In the genomic region with DNA sequence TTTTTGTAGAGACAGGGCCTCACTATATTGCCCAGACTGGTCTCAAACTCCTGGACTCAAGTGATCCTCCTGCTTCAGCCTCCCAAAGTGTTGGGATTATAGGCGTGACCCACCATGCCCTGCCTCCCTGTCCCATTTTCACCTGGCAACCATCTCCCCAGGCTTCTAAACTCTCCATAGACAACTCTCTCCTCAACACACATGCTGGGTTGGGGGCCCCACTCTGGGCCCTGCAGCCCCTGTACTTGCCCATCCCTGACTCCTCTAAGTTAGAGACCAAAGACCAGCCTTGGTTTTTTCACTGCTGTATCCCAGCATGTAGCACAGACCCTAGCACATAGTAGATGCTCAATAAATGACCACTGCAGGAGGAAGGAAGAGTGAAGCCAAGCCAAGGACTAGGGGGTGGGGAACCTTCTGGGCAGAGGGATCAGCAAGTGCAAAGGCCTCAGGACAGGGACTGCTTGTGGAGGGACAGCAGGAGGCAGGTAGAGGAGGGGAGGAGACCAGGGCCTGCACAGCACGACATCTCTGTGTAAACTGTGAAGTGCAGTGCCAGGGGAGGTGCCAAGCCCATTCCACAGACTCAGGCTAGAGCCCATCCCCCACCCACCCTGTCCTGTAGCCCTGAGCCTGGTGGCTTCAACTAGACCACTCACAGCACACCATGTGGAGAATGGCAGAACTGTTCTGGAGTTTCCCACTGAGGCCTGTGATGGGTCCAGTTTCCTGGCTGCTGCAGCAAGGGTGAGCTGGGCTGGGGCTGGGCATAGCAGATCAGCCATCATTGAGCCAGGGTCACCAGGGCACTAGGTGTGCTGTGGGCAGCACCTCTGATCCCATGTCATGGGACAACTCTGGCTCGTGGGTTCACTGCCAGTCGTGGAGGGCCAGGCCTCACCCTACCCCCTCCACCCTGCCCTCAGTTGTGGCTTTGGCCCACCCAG, we compare ENCODE assay signal across 17 cellular contexts. TPM values are rescaled to one million over a fixed set of nuclear protein-coding genes. Genes with fewer than 3 reads are reported as not detected.
A peak's percentile ranks its signal among the peaks of the same experiment; 100 is the strongest.
DNase-seq lines count a peak whose midpoint lies in the region; ATAC-seq and TF ChIP-seq lines count a peak whose summit lies in the region.
"Had no signal": no experiment of that assay in that cellular context is flagged by ENCODE, and none has a peak within 500 bp of the region (broad histone marks: within the 10 kb centered on the region; RNA-seq: fewer than 3 reads in every experiment).

No MANE protein-coding gene starts in this region.

- H3K4me3 Mint-ChIP-seq in WTC11 (no peak overlapping the region), nephron (peak overlapping the region in 2 of 3 experiments; percentile 11 to 27)
- no peak overlapping the region for H3K4me3 Mint-ChIP-seq in activated T-cell treated with anti-CD3 and anti-CD28 coated beads, Interleukin-2, amount 50 U/mL, for 4 hours
- H3K4me3 Mint-ChIP-seq: activated naive CD8-positive, alpha-beta T cell had no signal

- H3K4me1 Mint-ChIP-seq in WTC11: peaks cover 21% of the 10 kb centered on the region
- peaks cover 22% of the 10 kb centered on the region for H3K4me1 Mint-ChIP-seq in nephron
- H3K4me1 Mint-ChIP-seq in activated T-cell treated with anti-CD3 and anti-CD28 coated beads, Interleukin-2, amount 50 U/mL, for 4 hours (ENCODE audit: low read depth): peaks cover 10% of the 10 kb centered on the region

- no peak overlapping the region for H3K27ac ChIP-seq in BLaER1
- no peak overlapping the region for H3K27ac ChIP-seq in lower lobe of right lung
- H3K27ac ChIP-seq: dorsolateral prefrontal cortex, gastrocnemius medialis, ovary had no signal

- H3K36me3 ChIP-seq in BLaER1 (no peaks in the 10 kb centered on the region), lower lobe of right lung (no peaks in the 10 kb centered on the region)
- H3K36me3 ChIP-seq: gastrocnemius medialis, ovary had no signal

- POLR2A ChIA-PET in WTC11 (lab: Charles Lee): interaction anchor here (0.6 kb wide), 1 partner anchor 1610 kb away, joined by 6 read pairs; no protein-coding TSS in a partner anchor

- intact Hi-C loops in lower lobe of right lung (cut with DNase I): no loop called here

- H4K20me1 ChIP-seq in BLaER1: peaks cover 8% of the 10 kb centered on the region

- H3K4me3 ChIP-seq in BLaER1 (no peak overlapping the region), lower lobe of right lung (no peak overlapping the region)
- H3K4me3 ChIP-seq: dorsolateral prefrontal cortex, gastrocnemius medialis, ovary had no signal

- CTCF ChIA-PET in WTC11 (lab: Charles Lee): interaction anchor here (0.7 to 1.2 kb wide), 4 partner anchors 11 to 54 kb away, joined by 3 to 5 read pairs (median 4); no protein-coding TSS in a partner anchor

- peak overlapping the region; percentile 36; the same call in 1 of the 2 replicates for H3K27ac Mint-ChIP-seq in WTC11
- peak overlapping the region in 1 of 3 experiments; percentile 10 for H3K27ac Mint-ChIP-seq in nephron
- H3K27ac Mint-ChIP-seq: activated naive CD8-positive, alpha-beta T cell had no signal

- H3K9me3 Mint-ChIP-seq in WTC11 (no peaks in the 10 kb centered on the region), nephron (no peaks in the 10 kb centered on the region)
- H3K9me3 Mint-ChIP-seq in activated T-cell treated with anti-CD3 and anti-CD28 coated beads, Interleukin-2, amount 50 U/mL, for 4 hours: no peaks in the 10 kb centered on the region

- no peak overlapping the region for H3K9ac ChIP-seq in BLaER1

- peak; percentile 21 for ATAC-seq in WTC11
- ATAC-seq in activated T-cell treated with anti-CD3 and anti-CD28 coated beads, Interleukin-2, amount 50 U/mL, for 4 hours: no peak
- no peak for ATAC-seq in lower lobe of right lung
- ATAC-seq: gastrocnemius medialis had no signal

- TF ChIP-seq CTCF in WTC11 (IDR thresholded peaks at IDR 0.05): no peak
- TF ChIP-seq CTCF in nephron (IDR thresholded peaks at IDR 0.05; ENCODE audit: unreplicated experiment in 3 of 3): no peak
- no peak for TF ChIP-seq CTCF in lower lobe of right lung (IDR thresholded peaks at IDR 0.05)

- DNase-seq in HCEC 1CT (peak; percentile 9), WTC11 (ENCODE audit: low spot score) (no peak), NCI-H128 (lab: John Stamatoyannopoulos, UW; ENCODE audit: unreplicated experiment) (no peak), lower lobe of right lung (no peak)
- DNase-seq in activated naive CD4-positive, alpha-beta T cell treated with Interleukin-2 at 50 U/mL for 16 hours: no peak
- DNase-seq in activated T-cell treated with anti-CD3 and anti-CD28 coated beads, Interleukin-2, amount 50 U/mL, for 4 hours: no peak
- DNase-seq: activated CD8-positive, alpha-beta memory T cell treated with anti-CD3 and anti-CD28 coated beads for 24 hours; gastrocnemius medialis; Kasumi-1; NCI-H2107; stimulated activated CD4-positive, alpha-beta T cell treated with anti-CD3 and anti-CD28 coated beads, Interleukin-2, amount 100 ng/mL, for 24 hours; stimulated activated naive CD4-positive, alpha-beta T cell treated with Interleukin-2 at 50 U/mL for 16 hours had no signal

- no peaks in the 10 kb centered on the region for H3K27me3 Mint-ChIP-seq in WTC11 (ENCODE audit: low read depth)
- peaks cover 9% of the 10 kb centered on the region for H3K27me3 Mint-ChIP-seq in nephron (ENCODE audit: low read depth)
- H3K27me3 Mint-ChIP-seq in activated T-cell treated with anti-CD3 and anti-CD28 coated beads, Interleukin-2, amount 50 U/mL, for 4 hours (ENCODE audit: low read depth): no peaks in the 10 kb centered on the region
- H3K27me3 Mint-ChIP-seq: activated naive CD8-positive, alpha-beta T cell had no signal

- no peaks in the 10 kb centered on the region for H3K27me3 ChIP-seq in BLaER1
- H3K27me3 ChIP-seq in lower lobe of right lung (ENCODE audit: low read depth): no peaks in the 10 kb centered on the region
- H3K27me3 ChIP-seq: ovary had no signal

- H3K4me1 ChIP-seq in BLaER1: peaks cover 47% of the 10 kb centered on the region
- peaks cover 20% of the 10 kb centered on the region for H3K4me1 ChIP-seq in lower lobe of right lung
- H3K4me1 ChIP-seq: gastrocnemius medialis had no signal

- H3K9me3 ChIP-seq in BLaER1 (no peaks in the 10 kb centered on the region), lower lobe of right lung (no peaks in the 10 kb centered on the region)
- H3K9me3 ChIP-seq: gastrocnemius medialis, ovary had no signal

- H3K36me3 Mint-ChIP-seq in WTC11 (0 out of 2 replicates have a peak, but pooled peaks cover 3% of the 10 kb centered on the region), nephron (ENCODE audit: low read depth) (no peaks in the 10 kb centered on the region)
- H3K36me3 Mint-ChIP-seq in activated T-cell treated with anti-CD3 and anti-CD28 coated beads, Interleukin-2, amount 50 U/mL, for 4 hours (ENCODE audit: insufficient read depth): no peaks in the 10 kb centered on the region
- H3K36me3 Mint-ChIP-seq: activated naive CD8-positive, alpha-beta T cell had no signal

- H3K4me2 ChIP-seq in BLaER1: peak overlapping the region; percentile 45

TF ChIP-seq in WTC11, 78 proteins besides CTCF, POLR2A, EP300 and RAD21 (continues in another document):
- TF ChIP-seq ATF1 (CRISPR knock-in tag; IDR thresholded peaks at IDR 0.05): no peak
- TF ChIP-seq, protein P1, sequence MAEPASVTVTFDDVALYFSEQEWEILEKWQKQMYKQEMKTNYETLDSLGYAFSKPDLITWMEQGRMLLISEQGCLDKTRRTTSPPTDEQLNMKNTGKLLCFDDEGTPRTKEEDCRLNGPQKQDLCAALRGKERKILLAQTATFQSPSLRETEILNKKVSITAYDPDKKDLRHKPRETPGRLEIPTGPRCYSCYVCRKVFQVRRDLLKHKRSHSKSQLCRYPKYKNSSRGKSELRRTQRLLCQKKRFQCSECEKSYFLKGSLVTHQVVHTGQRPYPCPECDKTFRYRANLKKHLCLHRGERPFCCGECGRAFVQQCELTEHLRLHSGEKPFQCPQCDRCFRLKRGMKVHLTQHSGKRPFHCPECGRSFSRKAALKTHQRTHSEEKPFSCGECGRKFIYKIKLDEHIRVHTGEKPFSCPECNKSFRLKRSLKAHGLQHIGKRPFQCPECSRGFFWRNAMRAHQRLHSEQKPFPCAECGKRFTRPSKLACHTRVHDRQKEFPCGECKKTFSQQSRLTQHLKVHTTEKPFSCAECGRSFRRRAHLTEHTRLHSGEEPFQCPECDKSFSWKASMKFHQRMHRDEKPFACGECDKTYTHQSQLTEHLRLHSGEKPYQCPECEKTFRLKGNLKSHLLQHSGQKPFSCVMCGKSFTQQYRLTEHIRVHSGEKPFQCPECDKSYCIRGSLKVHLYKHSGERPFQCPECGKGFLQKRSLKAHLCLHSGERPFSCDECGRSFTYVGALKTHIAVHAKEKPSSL (CRISPR knock-in tag; conservative IDR thresholded peaks at IDR 0.05): no peak
- TF ChIP-seq PRRX2 (CRISPR knock-in tag; IDR thresholded peaks at IDR 0.05): no peak
- TF ChIP-seq, protein P2, sequence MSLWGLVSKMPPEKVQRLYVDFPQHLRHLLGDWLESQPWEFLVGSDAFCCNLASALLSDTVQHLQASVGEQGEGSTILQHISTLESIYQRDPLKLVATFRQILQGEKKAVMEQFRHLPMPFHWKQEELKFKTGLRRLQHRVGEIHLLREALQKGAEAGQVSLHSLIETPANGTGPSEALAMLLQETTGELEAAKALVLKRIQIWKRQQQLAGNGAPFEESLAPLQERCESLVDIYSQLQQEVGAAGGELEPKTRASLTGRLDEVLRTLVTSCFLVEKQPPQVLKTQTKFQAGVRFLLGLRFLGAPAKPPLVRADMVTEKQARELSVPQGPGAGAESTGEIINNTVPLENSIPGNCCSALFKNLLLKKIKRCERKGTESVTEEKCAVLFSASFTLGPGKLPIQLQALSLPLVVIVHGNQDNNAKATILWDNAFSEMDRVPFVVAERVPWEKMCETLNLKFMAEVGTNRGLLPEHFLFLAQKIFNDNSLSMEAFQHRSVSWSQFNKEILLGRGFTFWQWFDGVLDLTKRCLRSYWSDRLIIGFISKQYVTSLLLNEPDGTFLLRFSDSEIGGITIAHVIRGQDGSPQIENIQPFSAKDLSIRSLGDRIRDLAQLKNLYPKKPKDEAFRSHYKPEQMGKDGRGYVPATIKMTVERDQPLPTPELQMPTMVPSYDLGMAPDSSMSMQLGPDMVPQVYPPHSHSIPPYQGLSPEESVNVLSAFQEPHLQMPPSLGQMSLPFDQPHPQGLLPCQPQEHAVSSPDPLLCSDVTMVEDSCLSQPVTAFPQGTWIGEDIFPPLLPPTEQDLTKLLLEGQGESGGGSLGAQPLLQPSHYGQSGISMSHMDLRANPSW (CRISPR knock-in tag; conservative IDR thresholded peaks at IDR 0.05; ENCODE audit: low read depth): no peak
- TF ChIP-seq ZNF671 (CRISPR knock-in tag; IDR thresholded peaks at IDR 0.05): no peak
- TF ChIP-seq ZNF423 (CRISPR knock-in tag; IDR thresholded peaks at IDR 0.05): no peak
- TF ChIP-seq JAZF1 (CRISPR knock-in tag; IDR thresholded peaks at IDR 0.05): no peak

RNA-seq across cellular contexts. Expression of a gene that starts 3.4 kb away (rescaled TPM):
- 27.4 to 33.3 TPM (median 30.4 TPM) in 3 replicates for total RNA-seq in WTC11 (2021)
- 1 to 10 TPM; 2.8 to 4.7 (median 3.8) TPM for total RNA-seq in activated T-cell treated with anti-CD3 and anti-CD28 coated beads, Interleukin-2, amount 50 U/mL, for 4 hours
- 72.7 TPM for total RNA-seq in lower lobe of right lung

RNA-seq across cellular contexts. Expression of a gene that starts 53.0 kb away (rescaled TPM):
- total RNA-seq in WTC11 (2021) (41.7 to 48.6 TPM (median 48.5 TPM) in 3 replicates), lower lobe of right lung (28.2 TPM)
- 10 to 100 TPM; 15.3 to 16.6 (median 15.7) TPM for total RNA-seq in activated T-cell treated with anti-CD3 and anti-CD28 coated beads, Interleukin-2, amount 50 U/mL, for 4 hours

Comparison
In these comparisons a context has a peak if more than half of its experiments do, and no peak if none do; other contexts are left out.
1. H3K4me3 Mint-ChIP-seq: peak in nephron (2 of 3); none in WTC11 (single experiment) and activated T-cell treated with anti-CD3 and anti-CD28 coated beads, Interleukin-2, amount 50 U/mL, for 4 hours (single experiment).